ENCODE assay signal across 13 cellular contexts in the genomic region with DNA sequence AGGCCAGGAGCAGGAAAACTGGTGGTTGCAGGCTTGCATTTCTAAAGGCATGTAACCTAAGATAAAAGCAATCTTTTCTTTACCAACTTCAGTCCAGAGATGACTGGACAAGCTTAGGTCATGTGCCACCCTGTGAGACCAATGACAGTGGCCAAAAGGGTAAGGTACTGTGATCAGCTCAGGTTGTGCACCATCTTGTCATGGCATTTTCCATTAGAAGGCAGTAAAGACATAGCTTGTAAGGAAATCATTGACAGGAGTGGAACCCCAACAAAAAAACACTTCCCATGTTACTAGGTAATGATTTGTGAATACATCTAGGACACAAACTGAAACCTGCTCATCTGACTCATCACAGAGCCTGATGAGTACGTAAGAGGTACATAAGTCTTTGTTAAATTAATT. TPM values are rescaled to one million over a fixed set of nuclear protein-coding genes. Genes with fewer than 3 reads are reported as not detected.
DNase-seq lines count a peak whose midpoint lies in the region; ATAC-seq and TF ChIP-seq lines count a peak whose summit lies in the region.
"Had no signal": no experiment of that assay in that cellular context is flagged by ENCODE, and none has a peak within 500 bp of the region (broad histone marks: within the 10 kb centered on the region; RNA-seq: fewer than 3 reads in every experiment).

No MANE protein-coding gene starts in this region.

- H3K4me1 ChIP-seq in H9 (ENCODE audit: insufficient read depth, low read length): no peaks in the 10 kb centered on the region; the same call in none of the 2 replicates

- peak; percentile 44 for DNase-seq in ACHN
- DNase-seq in H9: no peak
- DNase-seq in HUDEP-2 (lab: John Stamatoyannopoulos, UW; ENCODE audit: unreplicated experiment in 76 of 76): no peak
- DNase-seq in NCI-H524 treated with DMSO at 0.1 percent for 48 hours (lab: John Stamatoyannopoulos, UW): no peak
- DNase-seq: activated naive CD8-positive, alpha-beta T cell treated with anti-CD3 and anti-CD28 coated beads, Interleukin-2, amount 10 ng/mL, durations not matched to agents 7 days and 5 days; NCI-H2081; stimulated activated CD4-positive, alpha-beta T cell treated with anti-CD3 and anti-CD28 coated beads, Interleukin-15, amount 100 ng/mL, for 24 hours; WERI-Rb-1 had no signal

- no peak overlapping the region for H2AK5ac ChIP-seq in H9 (ENCODE audit: insufficient read length, low read length)

- no peaks in the 10 kb centered on the region for H3K9me3 Mint-ChIP-seq in H9

- no peak overlapping the region for H2BK120ac ChIP-seq in H9 (ENCODE audit: low read depth, low read length, poor library complexity, severe bottlenecking)

- H3K14ac ChIP-seq in H9 (ENCODE audit: insufficient read depth, low read length): no peak overlapping the region

- H2BK12ac ChIP-seq in H9 (ENCODE audit: insufficient read length, low read depth, low read length): no peak overlapping the region

- H3K4me1 Mint-ChIP-seq in H9: peaks cover 15 to 24% of the 10 kb centered on the region in 2 experiments

- H3K36me3 Mint-ChIP-seq in H9 (ENCODE audit: insufficient read depth in 1 of 3, low read depth in 3 of 3): no peaks in the 10 kb centered on the region

- TF ChIP-seq CTCF in H9 (conservative IDR thresholded peaks at IDR 0.05): no peak

- no peaks in the 10 kb centered on the region for H3K79me1 ChIP-seq in H9 (ENCODE audit: insufficient read depth, low read depth, low read length, poor library complexity, severe bottlenecking)

- H3K56ac ChIP-seq in H9 (ENCODE audit: insufficient read length, low read depth, low read length): no peak overlapping the region

- no peaks in the 10 kb centered on the region for H3K9me3 ChIP-seq in H9 (ENCODE audit: control insufficient read depth, low read depth, low read length)
- H3K9me3 ChIP-seq: thoracic aorta had no signal

- no peak overlapping the region for H3K9ac ChIP-seq in H9 (ENCODE audit: extremely low read depth, insufficient read length, low read length)

- peak; percentile 85 for ATAC-seq in GM18873 (IDR thresholded peaks at IDR 0.05; ENCODE audit: low FRiP score, unreplicated experiment)
- peak; percentile 70 for ATAC-seq in HG02610 (IDR thresholded peaks at IDR 0.05; ENCODE audit: unreplicated experiment)
- peak; percentile 75 for ATAC-seq in HG03439 (IDR thresholded peaks at IDR 0.05; ENCODE audit: unreplicated experiment)
- no peak for ATAC-seq in esophagus mucosa

- H3K79me2 ChIP-seq in H9 (ENCODE audit: insufficient read depth, low read length): no peaks in the 10 kb centered on the region

- no peak overlapping the region for H2BK20ac ChIP-seq in H9 (ENCODE audit: low read depth, low read length, poor library complexity, severe bottlenecking)

- H3K4me3 Mint-ChIP-seq in H9: no peak overlapping the region
- H3K4me3 Mint-ChIP-seq: activated naive CD8-positive, alpha-beta T cell treated with anti-CD3 and anti-CD28 coated beads, Interleukin-2, amount 10 ng/mL, durations not matched to agents 7 days and 5 days had no signal

- no CpG with 5 or more reads among the region's 1 CpG for WGBS in H9 (ENCODE audit: extremely low coverage, insufficient read length, low lambda C conversion rate)

- no peaks in the 10 kb centered on the region; the same call in 1 of the 2 replicates for H3K27me3 Mint-ChIP-seq in H9 (ENCODE audit: low read depth)

- H4K5ac ChIP-seq in H9 (ENCODE audit: insufficient read length, low read depth, low read length): no peak overlapping the region

- in situ Hi-C loops in ACHN (cut with HindIII; ENCODE audit: low pct_ligation_motif_present, low pct_unique_long_range_greater_than_20kb, low sequenced_read_pairs): no loop called here

- H2AFZ ChIP-seq in H9 (ENCODE audit: low read length): no peak overlapping the region

- H3K4me2 ChIP-seq in H9 (ENCODE audit: insufficient read depth, insufficient read length, low read length): no peak overlapping the region

- H3K23me2 ChIP-seq in H9 (ENCODE audit: insufficient read length, low read depth, low read length, poor library complexity, severe bottlenecking): no peaks in the 10 kb centered on the region

- H3T11ph ChIP-seq in H9 (ENCODE audit: low read length): no peak overlapping the region

- no peak overlapping the region for H2BK15ac ChIP-seq in H9 (ENCODE audit: low read depth, low read length)

- no peak overlapping the region for H3K4ac ChIP-seq in H9 (ENCODE audit: low read depth, low read length)

- no peak overlapping the region for H2BK5ac ChIP-seq in H9 (ENCODE audit: insufficient read length, low read length)

- no peak overlapping the region for H3K23ac ChIP-seq in H9 (ENCODE audit: insufficient read length, low read depth, low read length)

- no peaks in the 10 kb centered on the region for H4K20me1 ChIP-seq in H9 (ENCODE audit: control insufficient read depth, insufficient read depth, insufficient read length)

- no peak overlapping the region for H4K91ac ChIP-seq in H9 (ENCODE audit: insufficient read length, low read depth, low read length)

- H3K18ac ChIP-seq in H9 (ENCODE audit: insufficient read length, low read depth, low read length): no peak overlapping the region

- no peak overlapping the region for H3K27ac ChIP-seq in H9 (ENCODE audit: insufficient read length, low read depth, low read length)
- H3K27ac ChIP-seq: thoracic aorta, WERI-Rb-1 had no signal

- H3K27me3 ChIP-seq in H9 (ENCODE audit: insufficient read depth, low read length): no peaks in the 10 kb centered on the region

- H4K8ac ChIP-seq in H9 (replicated peaks; ENCODE audit: insufficient read length, low read depth, low read length): no peak overlapping the region

- no peak overlapping the region for H3K27ac Mint-ChIP-seq in H9
- H3K27ac Mint-ChIP-seq: activated naive CD8-positive, alpha-beta T cell treated with anti-CD3 and anti-CD28 coated beads, Interleukin-2, amount 10 ng/mL, durations not matched to agents 7 days and 5 days had no signal

RNA-seq across cellular contexts. Expression of gene SSR3, which starts 35.2 kb away (rescaled TPM):
- total RNA-seq in H9 (2021) (176 and 177 TPM in 2 replicates), esophagus mucosa (75.9 TPM)
